29 cellular contexts compared by ENCODE assay signal in the genomic region with DNA sequence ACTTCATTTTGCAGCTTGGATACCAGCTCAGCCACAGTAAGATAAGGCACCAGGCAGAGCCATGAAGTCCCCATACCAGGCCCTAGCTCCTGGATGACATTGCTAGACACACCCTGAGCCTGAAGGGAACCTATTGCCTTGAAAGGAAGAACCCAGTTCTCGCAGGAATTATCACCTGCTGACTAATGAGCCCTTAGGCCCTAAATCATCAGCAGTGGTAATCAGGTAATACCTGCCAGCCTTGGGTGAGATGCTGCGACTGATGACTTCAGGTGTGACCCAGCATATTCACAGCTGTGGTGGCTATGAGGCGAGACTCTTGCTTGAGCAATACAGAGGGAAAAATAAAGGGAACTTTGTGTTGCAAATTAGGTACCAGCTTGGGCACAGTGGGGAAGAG.
"Had no signal": no experiment of that assay in that cellular context is flagged by ENCODE, and none has a peak within 500 bp of the region (broad histone marks: within the 10 kb centered on the region; RNA-seq: fewer than 3 reads in every experiment).

No MANE protein-coding gene starts in this region.

- ATAC-seq: activated CD8-positive, alpha-beta T cell treated with anti-CD3 and anti-CD28 coated beads for 36 hours; activated naive CD8-positive, alpha-beta T cell treated with anti-CD3 and anti-CD28 coated beads, Interleukin-2, amount 50 U/mL, for 24 hours; activated T-cell treated with anti-CD3 and anti-CD28 coated beads, Interleukin-2, amount 50 U/mL, for 4 hours; activated T-helper 17 cell treated with anti-CD3 and anti-CD28 coated beads, Interleukin-2, amount 50 U/mL, for 72 hours; left cardiac atrium; left ventricle myocardium superior; pancreas; stimulated activated effector memory CD8-positive, alpha-beta T cell treated with anti-CD3 and anti-CD28 coated beads, Interleukin-12 subunit alpha, Interleukin-12 subunit beta, amount 100 ng/mL, for 72 hours; T-helper 17 cell had no signal

- H3K36me3 ChIP-seq: cardiac muscle cell, esophagus squamous epithelium, pancreas, prostate gland, sigmoid colon, thoracic aorta, uterus had no signal

- H3K27me3 ChIP-seq: cardiac muscle cell, dorsolateral prefrontal cortex, esophagus squamous epithelium, pancreas, sigmoid colon, uterus had no signal

- H3K27ac ChIP-seq: cardiac muscle cell, coronary artery, dorsolateral prefrontal cortex, esophagus squamous epithelium, pancreas, prostate gland, sigmoid colon, thoracic aorta, uterus had no signal

- FAIRE-seq: frontal cortex, pancreas, small intestine had no signal

- H3K9me3 ChIP-seq: pancreas, prostate gland, uterus had no signal

- H3K4me3 ChIP-seq: cardiac muscle cell, coronary artery, dorsolateral prefrontal cortex, esophagus squamous epithelium, pancreas, prostate gland, sigmoid colon, thoracic aorta, uterus had no signal

- DNase-seq: activated CD4-positive, alpha-beta T cell treated with anti-CD3 and anti-CD28 coated beads for 1 hour; activated CD4-positive, alpha-beta T cell treated with anti-CD3 and anti-CD28 coated beads, Interleukin-2, amount 50 U/mL, for 1 hour; activated CD8-positive, alpha-beta T cell treated with anti-CD3 and anti-CD28 coated beads for 36 hours; activated gamma-delta T cell treated with Interleukin-2 at 50 U/mL for 16 hours; activated naive CD8-positive, alpha-beta T cell treated with anti-CD3 and anti-CD28 coated beads, Interleukin-2, amount 50 U/mL, for 24 hours; activated T-cell treated with anti-CD3 and anti-CD28 coated beads, Interleukin-2, amount 50 U/mL, for 4 hours; cerebellar nuclear complex; dorsolateral prefrontal cortex; effector memory CD4-positive, alpha-beta T cell; esophagus squamous epithelium; islet precursor cell; left cardiac atrium; left ventricle myocardium superior; naive B cell; nephron progenitor cell; pancreas; sigmoid colon; small intestine; stimulated activated CD4-positive, alpha-beta T cell treated with anti-CD3 and anti-CD28 coated beads, Interleukin-4, amount 100 ng/mL, for 24 hours; T-helper 17 cell; T1000; uterus had no signal

- H3K4me1 ChIP-seq: esophagus squamous epithelium, pancreas, prostate gland, sigmoid colon, uterus had no signal
